Comparison of ENCODE assay signal across 34 cellular contexts in genomic region chr2:216448829-216449228, GRCh38.
"Had no signal": no experiment of that assay in that cellular context is flagged by ENCODE, and none has a peak within 500 bp of the region (broad histone marks: within the 10 kb centered on the region; RNA-seq: fewer than 3 reads in every experiment).

No MANE protein-coding gene starts in this region.

- H3K4me3 ChIP-seq: adrenal gland, ascending aorta, body of pancreas, breast epithelium, cardiac muscle cell had no signal

- H3K9me3 ChIP-seq: adrenal gland, ascending aorta, body of pancreas, breast epithelium had no signal

- ATAC-seq: activated naive CD4-positive, alpha-beta T cell treated with anti-CD3 and anti-CD28 coated beads, Interleukin-2, amount 50 U/mL, for 72 hours; activated naive CD8-positive, alpha-beta T cell treated with anti-CD3 and anti-CD28 coated beads, Interleukin-2, amount 50 U/mL, for 24 hours; activated T-cell treated with anti-CD3 and anti-CD28 coated beads, Interleukin-2, amount 50 U/mL, for 4 hours; activated T-cell treated with anti-CD3 and anti-CD28 coated beads, Interleukin-2, amount 50 U/mL, for 72 hours; activated T-helper 17 cell treated with anti-CD3 and anti-CD28 coated beads, Interleukin-2, amount 50 U/mL, for 72 hours; body of pancreas had no signal

- FAIRE-seq: astrocyte, bronchial epithelial cell had no signal

- H3K27ac ChIP-seq: adrenal gland, ascending aorta, body of pancreas, brain microvascular endothelial cell, breast epithelium, cardiac muscle cell had no signal

- DNase-seq: activated effector memory CD4-positive, alpha-beta T cell treated with anti-CD3 and anti-CD28 coated beads, Interleukin-2, amount 50 U/mL, for 16 hours; activated effector memory CD4-positive, alpha-beta T cell treated with Interleukin-2 at 50 U/mL for 16 hours; activated gamma-delta T cell; activated gamma-delta T cell treated with Interleukin-2 at 50 U/mL for 16 hours; activated naive CD4-positive, alpha-beta T cell; activated naive CD4-positive, alpha-beta T cell treated with anti-CD3 and anti-CD28 coated beads for 36 hours; activated naive CD4-positive, alpha-beta T cell treated with anti-CD3 and anti-CD28 coated beads, Interleukin-2, amount 10 ng/mL, durations not matched to agents 7 days and 5 days; activated naive CD4-positive, alpha-beta T cell treated with anti-CD3 and anti-CD28 coated beads, Interleukin-2, amount 50 U/mL, for 16 hours; activated naive CD4-positive, alpha-beta T cell treated with Interleukin-2 at 50 U/mL for 16 hours; activated naive CD8-positive, alpha-beta T cell treated with anti-CD3 and anti-CD28 coated beads for 36 hours; activated naive CD8-positive, alpha-beta T cell treated with anti-CD3 and anti-CD28 coated beads, Interleukin-2, amount 10 ng/mL, durations not matched to agents 7 days and 5 days; activated naive CD8-positive, alpha-beta T cell treated with anti-CD3 and anti-CD28 coated beads, Interleukin-2, amount 50 U/mL, for 24 hours; activated T-cell treated with anti-CD3 and anti-CD28 coated beads, Interleukin-2, amount 50 U/mL, for 1 hour; activated T-cell treated with anti-CD3 and anti-CD28 coated beads, Interleukin-2, amount 50 U/mL, for 24 hours; activated T-cell treated with anti-CD3 and anti-CD28 coated beads, Interleukin-2, amount 50 U/mL, for 4 hours; activated T-cell treated with anti-CD3 and anti-CD28 coated beads, Interleukin-2, amount 50 U/mL, for 48 hours; activated T-cell treated with anti-CD3 and anti-CD28 coated beads, Interleukin-2, amount 50 U/mL, for 72 hours; adrenal gland; amniotic stem cell; amygdala; anterior cingulate cortex; aorta; body of pancreas; brain microvascular endothelial cell; caudate nucleus; central memory CD4-positive, alpha-beta T cell; cerebellar nuclear complex had no signal

- H3K27me3 ChIP-seq: adrenal gland, ascending aorta, body of pancreas, brain microvascular endothelial cell, breast epithelium, cardiac muscle cell had no signal

- H3K4me1 ChIP-seq: adrenal gland, ascending aorta, body of pancreas, breast epithelium had no signal
